Comparison of ENCODE assay signal across 23 cellular contexts in the genomic region with DNA sequence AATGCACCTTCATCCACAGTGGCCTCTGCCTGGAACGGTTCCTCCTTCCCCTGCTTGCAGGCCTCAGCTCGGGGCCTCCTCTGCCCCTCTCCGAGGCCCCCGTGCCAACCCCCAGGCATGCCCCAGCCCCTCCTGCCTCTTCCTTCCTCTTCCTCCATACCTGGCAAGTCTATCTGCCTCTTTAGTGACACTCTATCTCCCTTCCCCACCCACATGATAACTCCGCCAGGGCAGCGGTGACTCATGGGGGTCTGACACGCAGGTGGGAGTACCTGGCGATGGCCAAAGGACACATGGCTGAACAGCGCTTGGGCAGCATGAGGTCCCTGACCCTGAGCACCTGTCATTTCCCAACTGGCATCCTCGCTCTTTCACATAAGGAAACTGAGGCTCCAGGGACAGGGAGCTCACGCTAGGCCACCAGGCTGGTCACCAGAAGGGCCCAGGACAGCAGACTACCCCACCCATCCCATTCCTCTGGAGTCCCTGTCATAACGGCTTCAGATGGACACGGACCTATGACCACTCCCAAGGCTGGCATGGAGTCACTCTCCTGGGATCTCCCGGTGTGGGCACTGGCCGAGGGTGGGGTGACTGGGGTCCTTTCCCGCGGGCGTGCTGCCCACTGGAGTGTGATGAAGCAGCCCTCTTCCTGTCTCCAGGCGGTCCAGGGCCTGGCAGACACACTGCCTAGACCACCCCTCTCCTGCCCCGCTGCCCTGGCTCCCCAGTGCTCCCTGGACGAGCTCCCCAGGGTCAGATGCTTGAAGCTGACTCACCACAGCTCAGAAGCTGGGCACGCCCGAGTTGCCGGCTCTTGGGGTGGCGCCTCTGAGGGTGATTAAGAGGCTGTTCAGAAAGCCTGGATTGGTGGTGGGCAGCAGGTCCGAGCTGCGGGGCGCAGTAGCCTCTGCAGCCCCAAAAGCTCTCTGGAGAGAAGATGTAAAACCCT.
DNase-seq lines count a peak whose midpoint lies in the region; ATAC-seq and TF ChIP-seq lines count a peak whose summit lies in the region.
"Had no signal": no experiment of that assay in that cellular context is flagged by ENCODE, and none has a peak within 500 bp of the region (broad histone marks: within the 10 kb centered on the region; RNA-seq: fewer than 3 reads in every experiment).

No MANE protein-coding gene starts in this region.

- in situ Hi-C loops in ACHN (cut with HindIII; ENCODE audit: low pct_ligation_motif_present, low pct_unique_long_range_greater_than_20kb, low sequenced_read_pairs): loop anchor here (25.0 kb wide), 2 partner anchors 137 to 212 kb away; no protein-coding TSS in a partner anchor

- H3K4me3 ChIP-seq in epithelial cell of esophagus (ENCODE audit: low read length): no peak overlapping the region

- ATAC-seq in HG03571 (IDR thresholded peaks at IDR 0.05; ENCODE audit: unreplicated experiment) (no peak), GM21528 (IDR thresholded peaks at IDR 0.05; ENCODE audit: low FRiP score, unreplicated experiment) (no peak)
- ATAC-seq: left ventricle myocardium superior; stimulated activated naive B cell treated with anti-CD40 and anti-IgM and Interleukin-4, amounts not matched to agents 10 μg/mL and 1 μg/mL and 100 μg/mL, for 72 hours had no signal

- no peak for TF ChIP-seq CTCF in epithelial cell of esophagus (IDR thresholded peaks at IDR 0.05; ENCODE audit: insufficient read depth, low read depth, low read length, missing control alignments)

- DNase-seq in ACHN: peak; percentile 68
- DNase-seq in ELR (ENCODE audit: low read depth): peak; percentile 57
- peak; percentile 53 for DNase-seq in NCI-H226
- DNase-seq in epithelial cell of esophagus (ENCODE audit: low read depth): peak; percentile 18
- DNase-seq in NCI-H1930 (lab: John Stamatoyannopoulos, UW): no peak
- DNase-seq: activated CD8-positive, alpha-beta memory T cell treated with anti-CD3 and anti-CD28 coated beads for 24 hours; activated naive CD4-positive, alpha-beta T cell; activated T-cell treated with anti-CD3 and anti-CD28 coated beads, Interleukin-2, amount 50 U/mL, for 24 hours; brain microvascular endothelial cell; CD4-positive, CD25-positive, alpha-beta regulatory T cell; effector memory CD4-positive, alpha-beta T cell; GOT3; hippocampal formation; immature natural killer cell; left ventricle myocardium superior; naive thymus-derived CD4-positive, alpha-beta T cell; NCI-H1105; NCI-H2029 treated with DMSO at 0.1 percent for 48 hours; SHP77 treated with DMSO at 0.1 percent for 48 hours; stimulated activated CD4-positive, alpha-beta T cell treated with anti-CD3 and anti-CD28 coated beads, Interleukin-4, amount 100 ng/mL, for 1 hour; stimulated activated naive B cell treated with anti-CD40 and anti-IgM and Interleukin-4, amounts not matched to agents 10 μg/mL and 1 μg/mL and 100 μg/mL, for 72 hours had no signal

Comparison
In these comparisons a context has a peak if more than half of its experiments do, and no peak if none do; other contexts are left out.
1. DNase-seq: peak in ACHN (single experiment), ELR (single experiment), NCI-H226 (single experiment) and epithelial cell of esophagus (single experiment); none in NCI-H1930 (0 of 2).